Comparison of ENCODE assay signal across 16 cellular contexts in the genomic region with DNA sequence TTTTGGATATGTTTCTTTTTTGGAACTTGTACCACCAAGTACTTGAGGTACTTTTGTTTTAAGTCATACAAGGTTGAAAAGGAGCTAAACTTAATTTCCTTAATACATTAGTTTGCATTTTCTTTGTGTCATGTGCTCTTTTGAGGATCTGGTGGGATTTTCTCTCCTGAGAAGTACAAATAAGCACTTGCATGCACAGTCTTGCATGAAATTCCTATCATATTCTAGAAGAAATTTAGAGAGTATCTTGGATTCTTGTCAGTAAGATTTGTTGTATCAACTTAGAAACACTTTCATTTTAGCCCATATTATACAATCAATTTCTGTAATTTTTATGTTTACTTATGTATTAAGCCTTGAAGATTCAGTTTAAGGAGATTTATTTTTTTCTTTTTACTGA.
DNase-seq lines count a peak whose midpoint lies in the region; ATAC-seq and TF ChIP-seq lines count a peak whose summit lies in the region.
"Had no signal": no experiment of that assay in that cellular context is flagged by ENCODE, and none has a peak within 500 bp of the region (broad histone marks: within the 10 kb centered on the region; RNA-seq: fewer than 3 reads in every experiment).

No MANE protein-coding gene starts in this region.

- no peaks in the 10 kb centered on the region for H3K4me1 Mint-ChIP-seq in activated naive CD4-positive, alpha-beta T cell treated with anti-CD3 and anti-CD28 coated beads, Interleukin-2, amount 10 ng/mL, durations not matched to agents 7 days and 5 days
- H3K4me1 Mint-ChIP-seq: GM23338 had no signal

- H3K4me3 Mint-ChIP-seq in activated naive CD4-positive, alpha-beta T cell treated with anti-CD3 and anti-CD28 coated beads, Interleukin-2, amount 10 ng/mL, durations not matched to agents 7 days and 5 days, result no peak overlapping the region
- H3K4me3 Mint-ChIP-seq: GM23338 had no signal

- H3K27ac Mint-ChIP-seq in activated naive CD4-positive, alpha-beta T cell treated with anti-CD3 and anti-CD28 coated beads, Interleukin-2, amount 10 ng/mL, durations not matched to agents 7 days and 5 days, result no peak overlapping the region
- H3K27ac Mint-ChIP-seq: GM23338 had no signal

- dilution Hi-C loops in mammary epithelial cell (cut with HindIII; ENCODE audit: low sequenced_read_pairs), result no loop called here

- ATAC-seq in foreskin keratinocyte, result no peak
- ATAC-seq: GM23338, HepG2 had no signal

- TF ChIP-seq CTCF in mammary epithelial cell (conservative IDR thresholded peaks at IDR 0.05 in 1 of 2, IDR thresholded peaks at IDR 0.05 in 1 of 2; ENCODE audit: extremely low read depth in 1 of 2, insufficient read depth in 1 of 2, low read depth in 1 of 2, low read length in 2 of 2) (no peak), breast epithelium (IDR thresholded peaks at IDR 0.05) (no peak), foreskin keratinocyte (conservative IDR thresholded peaks at IDR 0.05) (no peak), thyroid gland (IDR thresholded peaks at IDR 0.05) (no peak)

- intact Hi-C loops in mammary epithelial cell (cut with micrococcal nuclease), result loop anchor here (10.0 kb wide), 1 partner anchor 73 kb away; no protein-coding TSS in a partner anchor
- intact Hi-C loops in breast epithelium (cut with DNase I; ENCODE audit: low total_unique reads), result no loop called here
- intact Hi-C loops in thyroid gland (cut with DNase I), result no loop called here

- peaks cover 27% of the 10 kb centered on the region for H3K36me3 Mint-ChIP-seq in activated naive CD4-positive, alpha-beta T cell treated with anti-CD3 and anti-CD28 coated beads, Interleukin-2, amount 10 ng/mL, durations not matched to agents 7 days and 5 days

- DNase-seq in mammary epithelial cell (no peak), breast epithelium (ENCODE audit: low spot score in 2 of 2) (no peak), adipocyte (ENCODE audit: low read depth) (peak; percentile 51), foreskin keratinocyte (peak; percentile 6 to 20), thyroid gland (no peak), GM19240 (ENCODE audit: insufficient read length, low spot score) (no peak)
- no peak for DNase-seq in activated CD8-positive, alpha-beta memory T cell treated with anti-CD3 and anti-CD28 coated beads, Interleukin-2, amount 50 U/mL, for 4 hours
- no peak for DNase-seq in activated naive CD4-positive, alpha-beta T cell treated with anti-CD3 and anti-CD28 coated beads, Interleukin-2, amount 10 ng/mL, durations not matched to agents 7 days and 5 days
- DNase-seq: DMS153, NCI-H1436, NCI-H2029 treated with DMSO at 0.1 percent for 48 hours, NCI-H510A treated with DMSO at 0.1 percent for 48 hours, SIG-M5 had no signal

- CTCF ChIA-PET in mammary epithelial cell (lab: Charles Lee; ENCODE audit: low non-redundant PET), result no interaction called here
- CTCF ChIA-PET in activated naive CD4-positive, alpha-beta T cell treated with anti-CD3 and anti-CD28 coated beads, Interleukin-2, amount 10 ng/mL, durations not matched to agents 7 days and 5 days (lab: Charles Lee), result interaction anchor here (1.5 kb wide), 1 partner anchor 52 kb away, joined by 4 read pairs; no protein-coding TSS in a partner anchor

- H3K79me2 ChIP-seq in mammary epithelial cell (ENCODE audit: insufficient read depth, low read length), result peaks cover 3% of the 10 kb centered on the region

- H3K27me3 ChIP-seq in mammary epithelial cell (ENCODE audit: insufficient read depth, low read length) (no peaks in the 10 kb centered on the region), breast epithelium (no peaks in the 10 kb centered on the region), adipocyte (replicated peaks; ENCODE audit: control insufficient read depth, insufficient read depth, low read length) (no peaks in the 10 kb centered on the region), foreskin keratinocyte (no peaks in the 10 kb centered on the region), thyroid gland (no peaks in the 10 kb centered on the region)

- no peaks in the 10 kb centered on the region for H3K27me3 Mint-ChIP-seq in activated naive CD4-positive, alpha-beta T cell treated with anti-CD3 and anti-CD28 coated beads, Interleukin-2, amount 10 ng/mL, durations not matched to agents 7 days and 5 days

- peak overlapping the region in 1 of 3 experiments; percentile 15 for H3K4me3 ChIP-seq in mammary epithelial cell (replicated peaks in 1 of 3; ENCODE audit: insufficient read depth in 1 of 3, low read depth in 2 of 3, low read length in 3 of 3)
- no peak overlapping the region for H3K4me3 ChIP-seq in breast epithelium
- no peak overlapping the region for H3K4me3 ChIP-seq in adipocyte (ENCODE audit: low read length)
- no peak overlapping the region for H3K4me3 ChIP-seq in thyroid gland (replicated peaks in 1 of 3)
- H3K4me3 ChIP-seq: GM23338 had no signal

- no TSS peak for BruUV-seq in mammary epithelial cell (replicated peaks; lab: Mats Ljungman, UMichigan)

- H3K9me3 ChIP-seq in mammary epithelial cell (replicated peaks; ENCODE audit: insufficient read depth, low read length) (no peaks in the 10 kb centered on the region), breast epithelium (no peaks in the 10 kb centered on the region), adipocyte (ENCODE audit: control insufficient read depth, low read length) (no peaks in the 10 kb centered on the region), thyroid gland (no peaks in the 10 kb centered on the region)

- H3K4me1 ChIP-seq in mammary epithelial cell (ENCODE audit: insufficient read depth, low read length) (peaks cover 5% of the 10 kb centered on the region), breast epithelium (no peaks in the 10 kb centered on the region), adipocyte (ENCODE audit: control insufficient read depth, insufficient read depth, low read length) (peaks cover 5% of the 10 kb centered on the region), foreskin keratinocyte (peaks cover 8% of the 10 kb centered on the region), thyroid gland (peaks cover 7% of the 10 kb centered on the region in 2 donors)

- no peak overlapping the region for H2AFZ ChIP-seq in mammary epithelial cell (ENCODE audit: low read depth, low read length)
- H2AFZ ChIP-seq: GM23338 had no signal

- peaks cover 13% of the 10 kb centered on the region for H3K36me3 ChIP-seq in mammary epithelial cell (ENCODE audit: insufficient read depth, low read length)
- H3K36me3 ChIP-seq in breast epithelium, result no peaks in the 10 kb centered on the region
- peaks cover 62% of the 10 kb centered on the region for H3K36me3 ChIP-seq in adipocyte (ENCODE audit: control insufficient read depth, insufficient read depth, low read length, severe bottlenecking)
- H3K36me3 ChIP-seq in thyroid gland, result no peaks in the 10 kb centered on the region

- H3K9ac ChIP-seq in mammary epithelial cell (ENCODE audit: insufficient read depth, low read length) (no peak overlapping the region), adipocyte (ENCODE audit: low read length) (no peak overlapping the region)

- H4K20me1 ChIP-seq in mammary epithelial cell (ENCODE audit: insufficient read depth, low read length), result no peaks in the 10 kb centered on the region

- TF ChIP-seq POLR2A in breast epithelium (IDR thresholded peaks at IDR 0.05) (no peak), thyroid gland (IDR thresholded peaks at IDR 0.05) (no peak)

- in situ Hi-C loops in mammary epithelial cell (cut with MboI; ENCODE audit: low sequenced_read_pairs in 2 of 2), result no loop called here

- H3K4me2 ChIP-seq in mammary epithelial cell (ENCODE audit: insufficient read depth, low read depth, low read length), result peak overlapping the region; percentile 47
- H3K4me2 ChIP-seq: GM23338 had no signal

- H3K9me3 Mint-ChIP-seq in activated naive CD4-positive, alpha-beta T cell treated with anti-CD3 and anti-CD28 coated beads, Interleukin-2, amount 10 ng/mL, durations not matched to agents 7 days and 5 days, result peaks cover 5% of the 10 kb centered on the region
- H3K9me3 Mint-ChIP-seq: GM23338 had no signal

- H3K27ac ChIP-seq in mammary epithelial cell (ENCODE audit: insufficient read depth, low read depth, low read length) (peak overlapping the region; percentile 22), breast epithelium (no peak overlapping the region), foreskin keratinocyte (peak overlapping the region; percentile 39), thyroid gland (peak overlapping the region; percentile 50 to 76 (median 75))
- H3K27ac ChIP-seq: C4-2B had no signal

Comparison
In these comparisons a context has a peak if more than half of its experiments do, and no peak if none do; other contexts are left out.
1. H3K27ac ChIP-seq: peak in mammary epithelial cell (single experiment), foreskin keratinocyte (single experiment) and thyroid gland (3 of 3); none in breast epithelium (0 of 2).
2. DNase-seq: peak in adipocyte (single experiment) and foreskin keratinocyte (2 of 2); none in mammary epithelial cell (single experiment), breast epithelium (0 of 2), thyroid gland (0 of 2), activated CD8-positive, alpha-beta memory T cell treated with anti-CD3 and anti-CD28 coated beads, Interleukin-2, amount 50 U/mL, for 4 hours (single experiment), activated naive CD4-positive, alpha-beta T cell treated with anti-CD3 and anti-CD28 coated beads, Interleukin-2, amount 10 ng/mL, durations not matched to agents 7 days and 5 days (single experiment) and GM19240 (single experiment).